ENCODE assay signal across 8 cellular contexts in the genomic region with DNA sequence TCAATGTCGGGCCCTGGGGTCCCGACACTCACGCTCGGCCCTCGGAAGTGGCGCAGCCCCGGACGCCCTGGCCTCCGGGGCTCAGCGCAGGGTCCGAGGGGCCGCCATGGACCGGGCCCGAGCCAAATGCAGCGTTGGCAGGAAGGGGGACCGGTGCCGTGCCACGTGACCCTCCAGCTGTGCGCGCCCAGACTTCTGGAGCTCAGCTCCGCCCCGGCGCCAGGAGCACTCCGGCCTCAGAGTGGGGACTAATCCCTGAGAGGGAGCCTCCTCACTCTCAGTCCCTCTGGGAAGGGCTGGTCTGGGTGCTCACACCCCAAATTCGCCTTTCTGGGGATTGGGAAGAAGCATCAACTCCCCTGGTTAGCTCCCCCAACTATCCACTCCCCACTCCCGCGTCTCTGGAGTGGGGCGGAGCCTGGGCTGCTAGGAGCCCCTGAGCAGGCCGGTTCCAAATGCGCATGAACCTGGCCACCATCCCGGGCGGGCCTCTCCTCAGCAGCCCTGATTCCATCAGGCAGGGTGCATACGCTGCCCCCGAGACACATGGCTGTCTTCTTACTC. TPM values are rescaled to one million over a fixed set of nuclear protein-coding genes. Genes with fewer than 3 reads are reported as not detected.
DNase-seq lines count a peak whose midpoint lies in the region; ATAC-seq, FAIRE-seq and TF ChIP-seq lines count a peak whose summit lies in the region.

TSS of gene B3GNT9 (minus strand) at position 166 of the 564 bp plus-strand sequence. CDS start 513 bp downstream, outside the sequence.

- peak; percentile 73 for TF ChIP-seq POLR2A in H54 (IDR thresholded peaks at IDR 0.05; ENCODE audit: low read depth, low read length)

- ATAC-seq in HG02884 (IDR thresholded peaks at IDR 0.05; ENCODE audit: unreplicated experiment) = no peak

- FAIRE-seq in H54 (lab: Jason Lieb, UNC) = no peak

- peak; percentile 16 for DNase-seq in NCI-H2107 treated with DMSO at 0.1 percent for 48 hours (lab: John Stamatoyannopoulos, UW; ENCODE audit: unreplicated experiment)
- DNase-seq in NCI-H2107 (lab: John Stamatoyannopoulos, UW) = no peak
- DNase-seq in H54 (ENCODE audit: insufficient read length, low spot score) = peak; percentile 98
- DNase-seq in NCI-H510A (lab: John Stamatoyannopoulos, UW) = peak; percentile 49
- DNase-seq in astrocyte of the hippocampus (ENCODE audit: low read depth, low spot score) = peak; percentile 83
- DNase-seq in hypothalamus (lab: John Stamatoyannopoulos, UW) = peak in 42 of 51 donors; percentile 29 to 82 (median 62)
- DNase-seq in renal cortical epithelial cell (ENCODE audit: low read depth) = no peak

RNA-seq across cellular contexts. Expression of gene B3GNT9, which starts in this region (rescaled TPM):
- total RNA-seq in renal cortical epithelial cell = 11.6 and 27.4 TPM in 2 replicates

Comparison
In these comparisons a context has a peak if more than half of its experiments do, and no peak if none do; other contexts are left out.
1. DNase-seq: peak in NCI-H2107 treated with DMSO at 0.1 percent for 48 hours (single experiment), H54 (single experiment), NCI-H510A (single experiment), astrocyte of the hippocampus (single experiment) and hypothalamus (42 of 51); none in NCI-H2107 (single experiment) and renal cortical epithelial cell (single experiment).